Comparison of ENCODE assay signal across 1 cellular context in genomic region chr5:125412051-125412560, GRCh38.
TF ChIP-seq lines count a peak whose summit lies in the region.

No MANE protein-coding gene starts in this region.

TF ChIP-seq in GM23338, 12 proteins besides CTCF, POLR2A, EP300 and RAD21 (continued from another document):
- no peak for TF ChIP-seq REST (IDR thresholded peaks at IDR 0.05; ENCODE audit: unreplicated experiment)
- no peak for TF ChIP-seq POLR2AphosphoS5 (IDR thresholded peaks at IDR 0.05; ENCODE audit: low read depth)
- TF ChIP-seq EZH2 (IDR thresholded peaks at IDR 0.05; ENCODE audit: low read depth, unreplicated experiment) = no peak
- TF ChIP-seq NANOG (IDR thresholded peaks at IDR 0.05; ENCODE audit: borderline replicate concordance) = no peak
- no peak for TF ChIP-seq ZNF114 (CRISPR knock-in tag; IDR thresholded peaks at IDR 0.05)
- no peak for TF ChIP-seq ETS1 (IDR thresholded peaks at IDR 0.05)
- TF ChIP-seq ZNF331 (CRISPR knock-in tag; IDR thresholded peaks at IDR 0.05; ENCODE audit: low read depth) = no peak
- no peak for TF ChIP-seq EZH2phosphoT487 (IDR thresholded peaks at IDR 0.05; ENCODE audit: unreplicated experiment)
- no peak for TF ChIP-seq CREB1 (CRISPR knock-in tag; IDR thresholded peaks at IDR 0.05; ENCODE audit: low read depth)
- TF ChIP-seq STAT1 (IDR thresholded peaks at IDR 0.05; ENCODE audit: unreplicated experiment) = no peak
- no peak for TF ChIP-seq JUNB (IDR thresholded peaks at IDR 0.05; ENCODE audit: unreplicated experiment)
